Comparison of ENCODE assay signal across 8 cellular contexts in genomic region chr5:165457854-165458481, GRCh38.
DNase-seq lines count a peak whose midpoint lies in the region; ATAC-seq and TF ChIP-seq lines count a peak whose summit lies in the region.

No MANE protein-coding gene starts in this region.

- peak; percentile 63 to 66 for DNase-seq in AML-193 (lab: John Stamatoyannopoulos, UW)
- DNase-seq in RWPE2 (ENCODE audit: low spot score): no peak
- peak; percentile 48 for DNase-seq in iPS DF 6.9 (ENCODE audit: low read depth, low spot score)
- no peak for DNase-seq in prostate gland (ENCODE audit: low spot score)
- no peak for DNase-seq in stimulated activated CD4-positive, alpha-beta T cell treated with anti-CD3 and anti-CD28 coated beads, Interleukin-2, amount 100 ng/mL, for 48 hours

- peak; percentile 90 for TF ChIP-seq CTCF in RWPE2 (IDR thresholded peaks at IDR 0.05; ENCODE audit: poor library complexity, severe bottlenecking)
- peak in 2 of 4 experiments; percentile 14 to 28 for TF ChIP-seq CTCF in gastroesophageal sphincter (IDR thresholded peaks at IDR 0.05)
- no peak for TF ChIP-seq CTCF in prostate gland (IDR thresholded peaks at IDR 0.05)

- peak; percentile 56 for ATAC-seq in HG02981 (IDR thresholded peaks at IDR 0.05; ENCODE audit: unreplicated experiment)
- peak; percentile 61; the same call in 2 of the 3 replicates for ATAC-seq in RWPE2 (ENCODE audit: low read depth)
- ATAC-seq in gastroesophageal sphincter: no peak
- ATAC-seq in HG02852 (IDR thresholded peaks at IDR 0.05; ENCODE audit: unreplicated experiment): no peak

- H3K4me3 ChIP-seq in RWPE2 (ENCODE audit: severe bottlenecking): no peak overlapping the region
- no peak overlapping the region for H3K4me3 ChIP-seq in iPS DF 6.9 (ENCODE audit: low read length)
- H3K4me3 ChIP-seq in gastroesophageal sphincter: no peak overlapping the region
- no peak overlapping the region for H3K4me3 ChIP-seq in prostate gland

- WGBS in iPS DF 6.9 (ENCODE audit: insufficient coverage, insufficient read length): no CpG with 5 or more reads among the region's 5 CpGs
- WGBS in gastroesophageal sphincter (ENCODE audit: low coverage in 1 of 2), 2 donors: 17 to 32% methylated on average over 5 of the region's 5 CpGs
- WGBS in prostate gland: 18% methylated on average over 5 of the region's 5 CpGs

- H3K36me3 ChIP-seq in RWPE2 (ENCODE audit: low read depth): no peaks in the 10 kb centered on the region
- H3K36me3 ChIP-seq in iPS DF 6.9 (ENCODE audit: control insufficient read depth, insufficient read depth, low read length): no peaks in the 10 kb centered on the region
- H3K36me3 ChIP-seq in gastroesophageal sphincter: no peaks in the 10 kb centered on the region
- no peaks in the 10 kb centered on the region for H3K36me3 ChIP-seq in prostate gland

- no peak for TF ChIP-seq EP300 in gastroesophageal sphincter (IDR thresholded peaks at IDR 0.05)

- H3K27ac ChIP-seq in RWPE2 (ENCODE audit: poor library complexity, severe bottlenecking) (no peak overlapping the region), iPS DF 6.9 (ENCODE audit: low read length) (no peak overlapping the region), gastroesophageal sphincter (no peak overlapping the region), prostate gland (no peak overlapping the region)

- H3K9me3 ChIP-seq in RWPE2 (ENCODE audit: severe bottlenecking) (no peaks in the 10 kb centered on the region), iPS DF 6.9 (ENCODE audit: control insufficient read depth, insufficient read depth, low read length) (no peaks in the 10 kb centered on the region), gastroesophageal sphincter (no peaks in the 10 kb centered on the region), prostate gland (no peaks in the 10 kb centered on the region)

- TF ChIP-seq POLR2A in gastroesophageal sphincter (IDR thresholded peaks at IDR 0.05) (no peak), prostate gland (IDR thresholded peaks at IDR 0.05) (no peak)

- intact Hi-C loops in prostate gland (cut with DNase I): no loop called here

- H3K4me1 ChIP-seq in RWPE2 (ENCODE audit: insufficient read depth, poor library complexity, severe bottlenecking): no peaks in the 10 kb centered on the region
- H3K4me1 ChIP-seq in iPS DF 6.9 (ENCODE audit: control insufficient read depth, insufficient read depth, low read length): no peaks in the 10 kb centered on the region
- H3K4me1 ChIP-seq in gastroesophageal sphincter: no peaks in the 10 kb centered on the region
- no peaks in the 10 kb centered on the region for H3K4me1 ChIP-seq in prostate gland (replicated peaks)

- H3K27me3 ChIP-seq in RWPE2 (ENCODE audit: insufficient read depth, poor library complexity, severe bottlenecking) (peaks cover 2% of the 10 kb centered on the region), iPS DF 6.9 (ENCODE audit: control insufficient read depth, insufficient read depth, low read length) (no peaks in the 10 kb centered on the region), gastroesophageal sphincter (no peaks in the 10 kb centered on the region), prostate gland (replicated peaks; ENCODE audit: insufficient read depth) (no peaks in the 10 kb centered on the region)

Comparison
In these comparisons a context has a peak if more than half of its experiments do, and no peak if none do; other contexts are left out.
1. DNase-seq: peak in AML-193 (2 of 2) and iPS DF 6.9 (single experiment); none in RWPE2 (single experiment), prostate gland (single experiment) and stimulated activated CD4-positive, alpha-beta T cell treated with anti-CD3 and anti-CD28 coated beads, Interleukin-2, amount 100 ng/mL, for 48 hours (0 of 2).
2. ATAC-seq: peak in HG02981 (single experiment) and RWPE2 (single experiment); none in gastroesophageal sphincter (single experiment) and HG02852 (single experiment).